In the genomic region with DNA sequence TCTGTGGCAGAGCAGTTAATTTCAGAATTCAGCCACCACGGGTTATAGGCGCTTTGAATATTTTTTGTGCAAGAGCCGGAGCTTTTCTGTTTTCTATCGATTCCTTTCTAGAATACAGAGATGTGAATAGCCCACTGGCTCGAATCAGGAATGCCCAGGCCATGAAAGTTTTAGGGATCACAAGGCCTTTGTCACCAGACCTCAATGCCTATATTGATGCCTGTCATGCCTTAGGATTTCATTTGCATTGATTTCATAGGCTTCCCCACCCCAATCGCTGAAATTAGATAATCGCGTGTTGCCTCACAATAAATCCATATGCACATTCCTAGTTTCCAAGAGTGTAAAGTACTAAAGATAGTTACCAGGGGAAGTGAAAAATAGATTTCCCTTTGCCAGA, we compare ENCODE assay signal across 2 cellular contexts.
TF ChIP-seq lines count a peak whose summit lies in the region.

No MANE protein-coding gene starts in this region.

TF ChIP-seq in IMR-90, 13 proteins besides CTCF, POLR2A, EP300 and RAD21:
- TF ChIP-seq, protein P1, sequence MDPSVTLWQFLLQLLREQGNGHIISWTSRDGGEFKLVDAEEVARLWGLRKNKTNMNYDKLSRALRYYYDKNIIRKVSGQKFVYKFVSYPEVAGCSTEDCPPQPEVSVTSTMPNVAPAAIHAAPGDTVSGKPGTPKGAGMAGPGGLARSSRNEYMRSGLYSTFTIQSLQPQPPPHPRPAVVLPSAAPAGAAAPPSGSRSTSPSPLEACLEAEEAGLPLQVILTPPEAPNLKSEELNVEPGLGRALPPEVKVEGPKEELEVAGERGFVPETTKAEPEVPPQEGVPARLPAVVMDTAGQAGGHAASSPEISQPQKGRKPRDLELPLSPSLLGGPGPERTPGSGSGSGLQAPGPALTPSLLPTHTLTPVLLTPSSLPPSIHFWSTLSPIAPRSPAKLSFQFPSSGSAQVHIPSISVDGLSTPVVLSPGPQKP (IDR thresholded peaks at IDR 0.05; ENCODE audit: borderline replicate concordance, low read depth, low read length) = no peak
- TF ChIP-seq MAFK (IDR thresholded peaks at IDR 0.05; ENCODE audit: low read depth, low read length) (no peak), MAZ (IDR thresholded peaks at IDR 0.05; ENCODE audit: borderline replicate concordance, low read depth, low read length) (no peak), SMC3 (IDR thresholded peaks at IDR 0.05; ENCODE audit: low read depth, low read length) (no peak), RCOR1 (IDR thresholded peaks at IDR 0.05; ENCODE audit: insufficient replicate concordance, low read length) (no peak), MXI1 (IDR thresholded peaks at IDR 0.05; ENCODE audit: borderline replicate concordance, low read depth, low read length) (no peak), CEBPB (IDR thresholded peaks at IDR 0.05; ENCODE audit: low read depth, low read length) (no peak), BHLHE40 (IDR thresholded peaks at IDR 0.05; ENCODE audit: low read depth, low read length) (no peak), NFE2L2 (IDR thresholded peaks at IDR 0.05; ENCODE audit: low read depth, low read length) (no peak), RFX5 (IDR thresholded peaks at IDR 0.05; ENCODE audit: low read depth, low read length) (no peak), FOS (IDR thresholded peaks at IDR 0.05; ENCODE audit: low read depth, low read length) (no peak), CHD1 (IDR thresholded peaks at IDR 0.05; ENCODE audit: low read depth, low read length) (no peak)
- TF ChIP-seq, protein P2, sequence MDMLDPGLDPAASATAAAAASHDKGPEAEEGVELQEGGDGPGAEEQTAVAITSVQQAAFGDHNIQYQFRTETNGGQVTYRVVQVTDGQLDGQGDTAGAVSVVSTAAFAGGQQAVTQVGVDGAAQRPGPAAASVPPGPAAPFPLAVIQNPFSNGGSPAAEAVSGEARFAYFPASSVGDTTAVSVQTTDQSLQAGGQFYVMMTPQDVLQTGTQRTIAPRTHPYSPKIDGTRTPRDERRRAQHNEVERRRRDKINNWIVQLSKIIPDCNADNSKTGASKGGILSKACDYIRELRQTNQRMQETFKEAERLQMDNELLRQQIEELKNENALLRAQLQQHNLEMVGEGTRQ (IDR thresholded peaks at IDR 0.05; ENCODE audit: low read depth, low read length) = no peak

TF ChIP-seq in GM23338, 12 proteins besides CTCF, POLR2A, EP300 and RAD21:
- TF ChIP-seq CREB1 (CRISPR knock-in tag; IDR thresholded peaks at IDR 0.05; ENCODE audit: low read depth) (no peak), ZNF114 (CRISPR knock-in tag; IDR thresholded peaks at IDR 0.05) (no peak), JUNB (IDR thresholded peaks at IDR 0.05; ENCODE audit: unreplicated experiment) (no peak), STAT1 (IDR thresholded peaks at IDR 0.05; ENCODE audit: unreplicated experiment) (no peak), NANOG (IDR thresholded peaks at IDR 0.05; ENCODE audit: borderline replicate concordance) (no peak), EZH2 (IDR thresholded peaks at IDR 0.05; ENCODE audit: low read depth, unreplicated experiment) (no peak), POLR2AphosphoS5 (IDR thresholded peaks at IDR 0.05; ENCODE audit: low read depth) (no peak)
- TF ChIP-seq, protein P3, sequence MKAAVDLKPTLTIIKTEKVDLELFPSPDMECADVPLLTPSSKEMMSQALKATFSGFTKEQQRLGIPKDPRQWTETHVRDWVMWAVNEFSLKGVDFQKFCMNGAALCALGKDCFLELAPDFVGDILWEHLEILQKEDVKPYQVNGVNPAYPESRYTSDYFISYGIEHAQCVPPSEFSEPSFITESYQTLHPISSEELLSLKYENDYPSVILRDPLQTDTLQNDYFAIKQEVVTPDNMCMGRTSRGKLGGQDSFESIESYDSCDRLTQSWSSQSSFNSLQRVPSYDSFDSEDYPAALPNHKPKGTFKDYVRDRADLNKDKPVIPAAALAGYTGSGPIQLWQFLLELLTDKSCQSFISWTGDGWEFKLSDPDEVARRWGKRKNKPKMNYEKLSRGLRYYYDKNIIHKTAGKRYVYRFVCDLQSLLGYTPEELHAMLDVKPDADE (IDR thresholded peaks at IDR 0.05) = no peak
